In the genomic region with DNA sequence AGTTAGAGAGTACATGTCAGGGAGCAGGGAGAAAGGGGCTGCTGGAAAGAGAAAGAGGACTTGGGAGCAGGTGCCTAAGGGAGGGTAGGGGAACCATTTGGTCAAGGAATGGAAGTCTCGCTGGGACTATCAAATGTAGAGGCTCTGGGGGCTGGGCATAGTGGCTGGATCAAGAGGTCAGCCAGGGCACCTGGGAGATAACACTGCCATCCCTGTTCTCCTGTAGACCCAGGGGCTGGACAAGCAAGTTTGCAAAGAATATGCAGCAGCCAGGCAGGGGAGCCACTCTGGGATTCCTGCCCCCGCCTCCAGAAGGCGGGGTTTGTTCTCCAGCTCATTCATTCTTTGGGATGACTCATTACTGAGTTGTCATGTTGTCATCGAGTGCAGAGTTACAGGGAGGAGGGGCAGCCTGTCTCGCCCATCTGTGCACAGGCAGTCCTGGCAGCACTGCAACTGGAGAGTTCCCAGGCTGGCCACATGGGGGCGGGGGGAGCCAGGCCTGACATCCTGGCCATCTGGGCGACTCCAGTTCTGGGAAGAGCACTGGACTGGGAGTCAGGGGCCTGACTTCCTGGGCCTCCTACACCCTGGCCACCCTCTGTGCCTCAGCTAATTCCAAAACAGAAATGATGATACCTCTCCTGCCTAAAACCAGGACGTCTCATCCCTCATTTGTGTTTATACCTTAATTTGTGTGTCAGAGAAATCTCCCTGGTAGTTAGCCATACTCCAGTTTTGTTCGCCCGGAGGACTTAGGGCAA, we compare ENCODE assay signal across 8 cellular contexts. TPM values are rescaled to one million over a fixed set of nuclear protein-coding genes. Genes with fewer than 3 reads are reported as not detected.
DNase-seq lines count a peak whose midpoint lies in the region; ATAC-seq and TF ChIP-seq lines count a peak whose summit lies in the region.

No MANE protein-coding gene starts in this region.

- no peak overlapping the region for H3K4me3 Mint-ChIP-seq in activated T-cell treated with anti-CD3 and anti-CD28 coated beads, Interleukin-2, amount 50 U/mL, for 72 hours
- peak overlapping the region; percentile 28 for H3K4me3 Mint-ChIP-seq in nephron progenitor cell

- TF ChIP-seq CTCF in nephron progenitor cell (IDR thresholded peaks at IDR 0.05) = peak; percentile 84

- H3K27me3 ChIP-seq in H7 (ENCODE audit: control insufficient read depth, insufficient read depth, low read length) = no peaks in the 10 kb centered on the region

- peak; percentile 98 for DNase-seq in EH (ENCODE audit: low read depth)
- peak; percentile 92 for DNase-seq in H7
- DNase-seq in LoVo (ENCODE audit: low spot score) = peak; percentile 93
- peak; percentile 98 for DNase-seq in RKO (ENCODE audit: low spot score)
- DNase-seq in activated T-cell treated with anti-CD3 and anti-CD28 coated beads, Interleukin-2, amount 50 U/mL, for 72 hours = peak; percentile 90 to 92
- peak; percentile 94 for DNase-seq in fibroblast of gingiva (ENCODE audit: low read depth)
- DNase-seq in nephron progenitor cell = peak; percentile 86
- peak; percentile 91 for DNase-seq in stimulated activated naive CD8-positive, alpha-beta T cell treated with anti-CD3 and anti-CD28 coated beads, Interleukin-15, Interleukin-2, amounts not matched to agents 100 U/mL and 50 U/mL, for 24 hours

- no peaks in the 10 kb centered on the region for H3K36me3 Mint-ChIP-seq in activated T-cell treated with anti-CD3 and anti-CD28 coated beads, Interleukin-2, amount 50 U/mL, for 72 hours (ENCODE audit: insufficient read depth in 2 of 2)
- no peaks in the 10 kb centered on the region for H3K36me3 Mint-ChIP-seq in nephron progenitor cell (ENCODE audit: low read depth)

- ATAC-seq in activated T-cell treated with anti-CD3 and anti-CD28 coated beads, Interleukin-2, amount 50 U/mL, for 72 hours (replicated peaks in 1 of 2) = peak; percentile 100
- peak; percentile 100 for ATAC-seq in stimulated activated naive CD8-positive, alpha-beta T cell treated with anti-CD3 and anti-CD28 coated beads, Interleukin-15, Interleukin-2, amounts not matched to agents 100 U/mL and 50 U/mL, for 24 hours

- H3K4me3 ChIP-seq in H7 (ENCODE audit: insufficient read depth, low read depth, low read length) = no peak overlapping the region

- H3K4me1 Mint-ChIP-seq in activated T-cell treated with anti-CD3 and anti-CD28 coated beads, Interleukin-2, amount 50 U/mL, for 72 hours (ENCODE audit: low read depth) = peaks cover 13% of the 10 kb centered on the region
- H3K4me1 Mint-ChIP-seq in nephron progenitor cell = peaks cover 23% of the 10 kb centered on the region

- H3K36me3 ChIP-seq in H7 (replicated peaks; ENCODE audit: control insufficient read depth, insufficient read depth, low read length) = no peaks in the 10 kb centered on the region

- no peak overlapping the region for H3K27ac Mint-ChIP-seq in activated T-cell treated with anti-CD3 and anti-CD28 coated beads, Interleukin-2, amount 50 U/mL, for 72 hours
- peak overlapping the region; percentile 72 for H3K27ac Mint-ChIP-seq in nephron progenitor cell

- H3K27me3 Mint-ChIP-seq in activated T-cell treated with anti-CD3 and anti-CD28 coated beads, Interleukin-2, amount 50 U/mL, for 72 hours (ENCODE audit: low read depth) = peaks cover 2% of the 10 kb centered on the region
- peaks cover 3% of the 10 kb centered on the region for H3K27me3 Mint-ChIP-seq in nephron progenitor cell (ENCODE audit: low read depth, poor library complexity)

- H3K9me3 Mint-ChIP-seq in activated T-cell treated with anti-CD3 and anti-CD28 coated beads, Interleukin-2, amount 50 U/mL, for 72 hours = no peaks in the 10 kb centered on the region
- H3K9me3 Mint-ChIP-seq in nephron progenitor cell = no peaks in the 10 kb centered on the region

RNA-seq across cellular contexts. Expression of a gene that starts 28.2 kb away (rescaled TPM):
- 14.7 and 17.1 TPM in 2 replicates for total RNA-seq in H7 (2014; rRNA removed; shearing (Covaris generic))
- 100 to 1,000 TPM in 1 of 2 donors, 10 to 100 TPM in 1; 93.9 to 114 TPM for total RNA-seq in activated T-cell treated with anti-CD3 and anti-CD28 coated beads, Interleukin-2, amount 50 U/mL, for 72 hours
